ENCODE assay signal across 17 cellular contexts in the genomic region with DNA sequence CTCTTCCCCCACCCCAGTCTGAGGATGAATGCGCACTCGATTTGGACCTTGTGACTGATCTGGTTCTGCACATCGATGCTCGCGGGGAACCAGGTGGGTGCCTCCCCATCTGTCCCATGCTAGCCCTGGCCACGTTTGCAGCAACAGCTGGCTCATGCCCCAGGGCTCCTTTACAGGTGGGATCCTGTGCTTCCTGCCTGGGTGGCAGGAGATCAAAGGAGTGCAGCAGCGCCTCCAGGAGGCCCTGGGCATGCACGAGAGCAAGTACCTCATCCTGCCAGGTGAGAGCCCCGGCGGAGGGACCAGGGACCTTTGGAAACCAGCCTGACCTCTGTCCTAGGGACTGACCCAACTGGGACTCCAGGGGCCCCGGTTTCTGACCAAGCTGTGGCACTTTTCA. TPM values are rescaled to one million over a fixed set of nuclear protein-coding genes. Genes with fewer than 3 reads are reported as not detected.
DNase-seq lines count a peak whose midpoint lies in the region; ATAC-seq and TF ChIP-seq lines count a peak whose summit lies in the region.
"Had no signal": no experiment of that assay in that cellular context is flagged by ENCODE, and none has a peak within 500 bp of the region (broad histone marks: within the 10 kb centered on the region; RNA-seq: fewer than 3 reads in every experiment).

No MANE protein-coding gene starts in this region.

- no CpG with 5 or more reads among the region's 11 CpGs for WGBS in trophoblast cell (ENCODE audit: extremely low coverage, insufficient coverage, insufficient read length)

- H2AK5ac ChIP-seq in trophoblast cell (ENCODE audit: low read length) = no peak overlapping the region

- no peaks in the 10 kb centered on the region for H3K9me3 Mint-ChIP-seq in natural killer cell treated with Interleukin-12 subunit alpha and Interleukin-12 subunit beta and Interleukin-15 and Interleukin-18, amount 100 ng/mL, for 72 hours
- H3K9me3 Mint-ChIP-seq in natural killer cell = no peaks in the 10 kb centered on the region
- H3K9me3 Mint-ChIP-seq: CD4-positive, alpha-beta T cell had no signal

- no peak overlapping the region for H3K14ac ChIP-seq in trophoblast cell (ENCODE audit: low read length)

- peaks cover 0 to 3% of the 10 kb centered on the region in 2 donors for H3K4me1 Mint-ChIP-seq in natural killer cell treated with Interleukin-12 subunit alpha and Interleukin-12 subunit beta and Interleukin-15 and Interleukin-18, amount 100 ng/mL, for 72 hours (ENCODE audit: low read depth in 2 of 2)
- peaks cover 0 to 4% of the 10 kb centered on the region in 2 donors for H3K4me1 Mint-ChIP-seq in natural killer cell

- no peak overlapping the region for H3K9ac ChIP-seq in trophoblast cell (ENCODE audit: low read length)

- H3K4me3 ChIP-seq in trophoblast cell (ENCODE audit: low read depth, low read length) = no peak overlapping the region
- H3K4me3 ChIP-seq: SJCRH30 had no signal

- no peak overlapping the region for H2AFZ ChIP-seq in trophoblast cell (ENCODE audit: insufficient read depth, low read length, poor library complexity)

- H4K91ac ChIP-seq in trophoblast cell (ENCODE audit: low read depth, low read length) = no peak overlapping the region

- H4K12ac ChIP-seq in trophoblast cell (ENCODE audit: low read depth, low read length) = no peak overlapping the region

- H3K27ac ChIP-seq in RWPE1 (peak overlapping the region; percentile 51), foreskin keratinocyte (no peak overlapping the region), trophoblast cell (ENCODE audit: low read depth, low read length) (no peak overlapping the region)
- H3K27ac ChIP-seq: SJCRH30 had no signal

- H3K4me3 Mint-ChIP-seq in natural killer cell treated with Interleukin-12 subunit alpha and Interleukin-12 subunit beta and Interleukin-15 and Interleukin-18, amount 100 ng/mL, for 72 hours = no peak overlapping the region
- no peak overlapping the region for H3K4me3 Mint-ChIP-seq in natural killer cell
- H3K4me3 Mint-ChIP-seq: CD4-positive, alpha-beta T cell had no signal

- ATAC-seq in natural killer cell treated with Interleukin-12 subunit alpha and Interleukin-12 subunit beta and Interleukin-15 and Interleukin-18, amount 100 ng/mL, for 72 hours = no peak
- ATAC-seq in natural killer cell = no peak
- no peak for ATAC-seq in foreskin keratinocyte
- ATAC-seq in HG02981 (IDR thresholded peaks at IDR 0.05; ENCODE audit: unreplicated experiment) = no peak
- no peak for ATAC-seq in HG02678 (IDR thresholded peaks at IDR 0.05; ENCODE audit: unreplicated experiment)

- H3K4ac ChIP-seq in trophoblast cell (ENCODE audit: low read depth, low read length) = no peak overlapping the region

- H3K4me2 ChIP-seq in trophoblast cell (ENCODE audit: low read length) = no peak overlapping the region

- CTCF ChIA-PET in RWPE1 (lab: Yijun Ruan, JAX) = no interaction called here

- H3K36me3 ChIP-seq in trophoblast cell (ENCODE audit: control insufficient read depth in 1 of 2, insufficient read depth in 2 of 2, low read length in 2 of 2) = peaks cover 85 to 94% of the 10 kb centered on the region in 2 experiments

- no peak overlapping the region for H2BK5ac ChIP-seq in trophoblast cell (ENCODE audit: low read depth, low read length, poor library complexity)

- H3K4me1 ChIP-seq in foreskin keratinocyte (no peaks in the 10 kb centered on the region), trophoblast cell (ENCODE audit: control insufficient read depth in 1 of 2, insufficient read depth in 2 of 2, low read length in 2 of 2) (no peaks in the 10 kb centered on the region)
- H3K4me1 ChIP-seq: SJCRH30 had no signal

- peaks cover 9% of the 10 kb centered on the region for H3K36me3 Mint-ChIP-seq in natural killer cell treated with Interleukin-12 subunit alpha and Interleukin-12 subunit beta and Interleukin-15 and Interleukin-18, amount 100 ng/mL, for 72 hours
- H3K36me3 Mint-ChIP-seq in natural killer cell = no peaks in the 10 kb centered on the region

- DNase-seq in natural killer cell treated with Interleukin-12 subunit alpha and Interleukin-12 subunit beta and Interleukin-15 and Interleukin-18, amount 100 ng/mL, for 72 hours (ENCODE audit: low spot score) = peak; percentile 20
- no peak for DNase-seq in natural killer cell
- no peak for DNase-seq in RWPE1 (ENCODE audit: low spot score)
- DNase-seq in foreskin keratinocyte = no peak
- no peak for DNase-seq in trophoblast cell
- DNase-seq in HT-29 (ENCODE audit: low spot score) = no peak
- DNase-seq: CD4-positive, alpha-beta T cell; DMS79 treated with DMSO at 0.1 percent for 48 hours; GDM1; GOT3; KBM-7; NCI-H1436 treated with DMSO at 0.1 percent for 48 hours; NCI-H2081; NCI-H510A treated with DMSO at 0.1 percent for 48 hours; SJCRH30 had no signal

- intact Hi-C loops in natural killer cell (cut with micrococcal nuclease) = no loop called here

- no peak overlapping the region for H3K18ac ChIP-seq in trophoblast cell (ENCODE audit: low read length)

- TF ChIP-seq CTCF in natural killer cell (IDR thresholded peaks at IDR 0.05) (no peak), RWPE1 (conservative IDR thresholded peaks at IDR 0.05; ENCODE audit: low read depth) (no peak), foreskin keratinocyte (conservative IDR thresholded peaks at IDR 0.05) (peak; percentile 43)

- peaks cover 5% of the 10 kb centered on the region for H3K9me3 ChIP-seq in trophoblast cell (ENCODE audit: insufficient read depth, low read depth, low read length)
- H3K9me3 ChIP-seq: SJCRH30 had no signal

- no peaks in the 10 kb centered on the region for H3K79me1 ChIP-seq in trophoblast cell (ENCODE audit: low read length)

- H3K27me3 ChIP-seq in foreskin keratinocyte = no peaks in the 10 kb centered on the region
- no peaks in the 10 kb centered on the region for H3K27me3 ChIP-seq in trophoblast cell (ENCODE audit: insufficient read depth, low read length)
- H3K27me3 ChIP-seq: SJCRH30 had no signal

- no peak overlapping the region for H4K8ac ChIP-seq in trophoblast cell (ENCODE audit: low read depth, low read length)

- H3K23ac ChIP-seq in trophoblast cell (ENCODE audit: low read length) = no peak overlapping the region

- no peaks in the 10 kb centered on the region for H3K27me3 Mint-ChIP-seq in natural killer cell treated with Interleukin-12 subunit alpha and Interleukin-12 subunit beta and Interleukin-15 and Interleukin-18, amount 100 ng/mL, for 72 hours
- no peaks in the 10 kb centered on the region for H3K27me3 Mint-ChIP-seq in natural killer cell (ENCODE audit: low read depth in 2 of 2)
- H3K27me3 Mint-ChIP-seq: CD4-positive, alpha-beta T cell had no signal

- H3K79me2 ChIP-seq in trophoblast cell (ENCODE audit: control insufficient read depth, insufficient read depth, low read length, poor library complexity) = no peaks in the 10 kb centered on the region

- POLR2A ChIA-PET in RWPE1 (lab: Yijun Ruan, JAX; ENCODE audit: low non-redundant PET) = no interaction called here

- no peak overlapping the region for H3K27ac Mint-ChIP-seq in natural killer cell treated with Interleukin-12 subunit alpha and Interleukin-12 subunit beta and Interleukin-15 and Interleukin-18, amount 100 ng/mL, for 72 hours
- no peak overlapping the region for H3K27ac Mint-ChIP-seq in natural killer cell
- H3K27ac Mint-ChIP-seq: CD4-positive, alpha-beta T cell had no signal

- no peak overlapping the region for H2BK120ac ChIP-seq in trophoblast cell (ENCODE audit: insufficient read depth, low read length, poor library complexity)

- H2BK12ac ChIP-seq in trophoblast cell (ENCODE audit: low read length) = no peak overlapping the region

RNA-seq across cellular contexts. Expression of a gene that starts 44.3 kb away (rescaled TPM):
- 100 to 1,000 TPM; 101 to 177 TPM for total RNA-seq in natural killer cell treated with Interleukin-12 subunit alpha and Interleukin-12 subunit beta and Interleukin-15 and Interleukin-18, amount 100 ng/mL, for 72 hours
- total RNA-seq in natural killer cell (10 to 100 TPM; 72.0 to 83.4 (median 82.1) TPM), foreskin keratinocyte (58.9 and 63.2 TPM in 2 replicates)
- polyA plus RNA-seq in foreskin keratinocyte = 35.5 and 42.0 TPM in 2 replicates
- polyA plus RNA-seq in trophoblast cell (2013) = 31.1 and 31.4 TPM in 2 replicates
- 86.5 and 89.3 TPM in 2 replicates for total RNA-seq in HT-29 (2014; rRNA removed; shearing (Covaris generic))
